Comparison of ENCODE assay signal across 1 cellular context in genomic region chrX:131831185-131831520, GRCh38.
TF ChIP-seq lines count a peak whose summit lies in the region.

No MANE protein-coding gene starts in this region.

TF ChIP-seq in HEK293, 187 proteins besides CTCF, POLR2A, EP300 and RAD21 (continued from another document):
- TF ChIP-seq ZNF518A (tag by site-specific recombination; conservative IDR thresholded peaks at IDR 0.05; ENCODE audit: low read depth) (peak; percentile 10; the same call in 1 of the 2 replicates), ZBTB21 (tag by site-specific recombination; IDR thresholded peaks at IDR 0.05) (peak; percentile 3; the same call in 1 of the 2 replicates), ZBTB48 (tag by site-specific recombination; IDR thresholded peaks at IDR 0.05) (peak; percentile 85), ZNF660 (tag by site-specific recombination; IDR thresholded peaks at IDR 0.05) (0 out of 2 replicates have a peak, but pooled peaks have one; percentile 8), ZNF148 (tag by site-specific recombination; IDR thresholded peaks at IDR 0.05; ENCODE audit: borderline replicate concordance) (no peak), ZBTB20 (tag by site-specific recombination; IDR thresholded peaks at IDR 0.05) (0 out of 2 replicates have a peak, but pooled peaks have one; percentile 21)
TF ChIP-seq in HEK293: peak in this region for 10.
